In genomic region chr7:154913645-154914579, GRCh38 we compare ENCODE assay signal across 8 cellular contexts.
DNase-seq lines count a peak whose midpoint lies in the region; ATAC-seq and TF ChIP-seq lines count a peak whose summit lies in the region.

No MANE protein-coding gene starts in this region.

- peak overlapping the region; percentile 32 for H3K4me3 ChIP-seq in AG04449 (ENCODE audit: low read depth, low read length)
- peak overlapping the region; percentile 42 for H3K4me3 ChIP-seq in choroid plexus epithelial cell (ENCODE audit: low read depth, low read length)

- DNase-seq in AG04449 (ENCODE audit: low read depth, low spot score), result no peak
- peak; percentile 73 for DNase-seq in NCI-H2196 (lab: John Stamatoyannopoulos, UW; ENCODE audit: unreplicated experiment)
- peak; percentile 93 for DNase-seq in activated CD4-positive, alpha-beta T cell treated with anti-CD3 and anti-CD28 coated beads for 48 hours
- peak; percentile 78 for DNase-seq in choroid plexus epithelial cell (ENCODE audit: low read depth)
- peak; percentile 91 for DNase-seq in left kidney (ENCODE audit: low read depth, low spot score)
- peak; percentile 82 for DNase-seq in stimulated activated CD4-positive, alpha-beta T cell treated with anti-CD3 and anti-CD28 coated beads, Interleukin-2, amount 100 ng/mL, for 4 hours (ENCODE audit: low read depth)

- ATAC-seq in GM18858 (IDR thresholded peaks at IDR 0.05; ENCODE audit: unreplicated experiment) (peak; percentile 97), HG03064 (IDR thresholded peaks at IDR 0.05; ENCODE audit: low read depth, unreplicated experiment) (peak; percentile 99)

- CTCF ChIA-PET in AG04449 (lab: Yijun Ruan, JAX), result interaction anchor here (0.6 to 8.5 kb wide), 24 partner anchors 10 to 884 kb away, joined by 3 to 73 read pairs (median 3); no protein-coding TSS in a partner anchor

- peak; percentile 92 for TF ChIP-seq CTCF in AG04449 (IDR thresholded peaks at IDR 0.05; ENCODE audit: insufficient read depth, low read length, missing control alignments)
- peak; percentile 91 for TF ChIP-seq CTCF in choroid plexus epithelial cell (conservative IDR thresholded peaks at IDR 0.05; ENCODE audit: low read depth, low read length)

- POLR2A ChIA-PET in AG04449 (lab: Yijun Ruan, JAX), result no interaction called here
